27 cellular contexts compared by ENCODE assay signal in genomic region chrX:15679246-15679645, GRCh38. TPM values are rescaled to one million over a fixed set of nuclear protein-coding genes. Genes with fewer than 3 reads are reported as not detected.
DNase-seq lines count a peak whose midpoint lies in the region; ATAC-seq, FAIRE-seq and TF ChIP-seq lines count a peak whose summit lies in the region.
"Had no signal": no experiment of that assay in that cellular context is flagged by ENCODE, and none has a peak within 500 bp of the region (broad histone marks: within the 10 kb centered on the region; RNA-seq: fewer than 3 reads in every experiment).

No MANE protein-coding gene starts in this region.

- H3K27ac ChIP-seq in dorsolateral prefrontal cortex: peak overlapping the region in 1 of 59 donors; percentile 10
- H3K27ac ChIP-seq: BLaER1 had no signal

- peaks cover 0 to 11% (median 0%) of the 10 kb centered on the region in 45 donors for H3K27me3 ChIP-seq in dorsolateral prefrontal cortex
- H3K27me3 ChIP-seq: BLaER1 had no signal

- intact Hi-C loops in dorsolateral prefrontal cortex (cut with DNase I): loop anchor here in 1 of 2 donors (10.0 kb wide), 2 partner anchors 184 to 334 kb away; partner anchors contain the start of gene PIR

- ATAC-seq in GM18868 (IDR thresholded peaks at IDR 0.05; ENCODE audit: unreplicated experiment): no peak
- ATAC-seq: natural killer cell treated with Interleukin-12 subunit alpha and Interleukin-12 subunit beta and Interleukin-15 and Interleukin-18, amount 100 ng/mL, for 72 hours; stimulated activated naive CD8-positive, alpha-beta T cell treated with anti-CD3 and anti-CD28 coated beads, Interleukin-15, Interleukin-2, amounts not matched to agents 100 U/mL and 50 U/mL, for 24 hours had no signal

- no peak for FAIRE-seq in H54 (lab: Jason Lieb, UNC)
- FAIRE-seq: keratinocyte, TTC549 had no signal

- DNase-seq in NCI-H748 (lab: John Stamatoyannopoulos, UW; ENCODE audit: unreplicated experiment) (peak; percentile 35), NCI-H748 treated with DMSO at 0.1 percent for 48 hours (lab: John Stamatoyannopoulos, UW) (no peak), NCI-H1048 (lab: John Stamatoyannopoulos, UW) (peak; percentile 8), dorsolateral prefrontal cortex (peak in 6 of 10 donors; percentile 19 to 68 (median 56)), superior temporal gyrus (ENCODE audit: extremely low spot score) (peak; percentile 29), RPMI8226 (no peak), H54 (ENCODE audit: insufficient read length, low spot score) (no peak)
- DNase-seq: ACHN; activated CD4-positive, CD25-positive, alpha-beta regulatory T cell treated with anti-CD3 and anti-CD28 coated beads, Interleukin-2, amount 50 U/mL, for 72 hours; activated effector memory CD4-positive, alpha-beta T cell treated with anti-CD3 and anti-CD28 coated beads, Interleukin-2, amount 50 U/mL, for 16 hours; activated naive CD8-positive, alpha-beta T cell treated with anti-CD3 and anti-CD28 coated beads for 36 hours; activated T-cell treated with anti-CD3 and anti-CD28 coated beads for 4 hours; central memory CD4-positive, alpha-beta T cell; DMS79; GF-D8; H9; NCI-H146; NCI-H2171 treated with DMSO at 0.1 percent for 48 hours; NCI-H524 treated with DMSO at 0.1 percent for 48 hours; stimulated activated naive CD8-positive, alpha-beta T cell treated with anti-CD3 and anti-CD28 coated beads, Interleukin-15, Interleukin-2, amounts not matched to agents 100 U/mL and 50 U/mL, for 24 hours had no signal

- H3K4me3 ChIP-seq in dorsolateral prefrontal cortex: no peak overlapping the region
- H3K4me3 ChIP-seq: BLaER1 had no signal

- TF ChIP-seq CTCF in dorsolateral prefrontal cortex (IDR thresholded peaks at IDR 0.05 in 54 of 56, conservative IDR thresholded peaks at IDR 0.05 in 2 of 56; ENCODE audit: low read depth in 1 of 56, partially characterized antibody in 56 of 56): no peak

- no peak for TF ChIP-seq POLR2A in H54 (IDR thresholded peaks at IDR 0.05; ENCODE audit: low read depth, low read length)

RNA-seq across cellular contexts. Expression of gene CLTRN, which starts 14.6 kb away (rescaled TPM):
- 1 to 10 TPM in 18 of 120 experiments, under 1 TPM in 65, not detected in 37; 0.24 to 1.5 (median 0.59) TPM for total RNA-seq in dorsolateral prefrontal cortex
- total RNA-seq: natural killer cell treated with Interleukin-12 subunit alpha and Interleukin-12 subunit beta and Interleukin-15 and Interleukin-18, amount 100 ng/mL, for 72 hours; skeletal muscle tissue; T-helper 1 cell treated with Interleukin-12 subunit alpha and Interleukin-12 subunit beta and Interleukin-4 antibody, amounts not matched to agents 30 ng/mL and 1 ng/mL, for 36 hours had no signal

RNA-seq across cellular contexts. Expression of gene CA5B, which starts 58.8 kb away (rescaled TPM):
- total RNA-seq in dorsolateral prefrontal cortex: 10 to 100 TPM; 11.1 to 38.3 (median 21.2) TPM

Comparison
In these comparisons a context has a peak if more than half of its experiments do, and no peak if none do; other contexts are left out.
1. DNase-seq: peak in NCI-H748 (single experiment), NCI-H1048 (single experiment), dorsolateral prefrontal cortex (6 of 10) and superior temporal gyrus (single experiment); none in NCI-H748 treated with DMSO at 0.1 percent for 48 hours (single experiment), RPMI8226 (single experiment) and H54 (single experiment).